Comparison of ENCODE assay signal across 8 cellular contexts in genomic region chr20:63567382-63568169, GRCh38. TPM values are rescaled to one million over a fixed set of nuclear protein-coding genes. Genes with fewer than 3 reads are reported as not detected.
A peak's percentile ranks its signal among the peaks of the same experiment; 100 is the strongest.
DNase-seq lines count a peak whose midpoint lies in the region; ATAC-seq, FAIRE-seq and TF ChIP-seq lines count a peak whose summit lies in the region.

No MANE protein-coding gene starts in this region.

- H3K9ac ChIP-seq in mesendoderm (ENCODE audit: low read length) = no peak overlapping the region

- no peaks in the 10 kb centered on the region for H3K36me3 ChIP-seq in CD8-positive, alpha-beta memory T cell (ENCODE audit: insufficient read depth, low read length)
- H3K36me3 ChIP-seq in psoas muscle (ENCODE audit: insufficient read depth in 1 of 2, low read depth in 1 of 2) = peaks cover 0 to 4% of the 10 kb centered on the region in 2 donors
- H3K36me3 ChIP-seq in mesendoderm (ENCODE audit: control insufficient read depth, insufficient read depth, low read length) = no peaks in the 10 kb centered on the region

- intact Hi-C loops in psoas muscle (cut with DNase I) = no loop called here

- no peak overlapping the region for H2BK120ac ChIP-seq in mesendoderm (ENCODE audit: low read depth, low read length)

- no peak overlapping the region for H3K4ac ChIP-seq in mesendoderm (ENCODE audit: low read depth, low read length)

- no peaks in the 10 kb centered on the region for H3K27me3 Mint-ChIP-seq in CD8-positive, alpha-beta memory T cell

- H2AK5ac ChIP-seq in mesendoderm (ENCODE audit: low read length) = no peak overlapping the region

- peak; percentile 55 for ATAC-seq in GM21619 (IDR thresholded peaks at IDR 0.05; ENCODE audit: unreplicated experiment)
- ATAC-seq in psoas muscle = peak in 1 of 4 donors; percentile 52

- H3K4me3 ChIP-seq in CD8-positive, alpha-beta memory T cell (ENCODE audit: low read length) = peak overlapping the region; percentile 59
- no peak overlapping the region for H3K4me3 ChIP-seq in psoas muscle
- no peak overlapping the region for H3K4me3 ChIP-seq in mesendoderm (ENCODE audit: low read length)

- POLR2A ChIA-PET in CD8-positive, alpha-beta memory T cell (lab: Charles Lee) = interaction anchor here (0.8 to 2.1 kb wide), 4 partner anchors 30 to 85 kb away, joined by 3 to 9 read pairs (median 4); partner anchors contain the start of genes PPDPF, PTK6 and STMN3

- H3K27ac Mint-ChIP-seq in CD8-positive, alpha-beta memory T cell = peak overlapping the region in 7 of 8 donors; percentile 29 to 89 (median 80)

- H3K79me1 ChIP-seq in mesendoderm (ENCODE audit: low read length) = no peaks in the 10 kb centered on the region

- H2BK15ac ChIP-seq in mesendoderm (replicated peaks; ENCODE audit: low read depth) = no peak overlapping the region

- H3K4me1 ChIP-seq in CD8-positive, alpha-beta memory T cell (ENCODE audit: insufficient read depth, low read length) = peaks cover 28% of the 10 kb centered on the region
- H3K4me1 ChIP-seq in psoas muscle (no peaks in the 10 kb centered on the region), mesendoderm (ENCODE audit: control insufficient read depth, low read depth, low read length) (no peaks in the 10 kb centered on the region)

- no peak overlapping the region for H3K18ac ChIP-seq in mesendoderm (ENCODE audit: low read length)

- H3K23ac ChIP-seq in mesendoderm (ENCODE audit: low read length) = no peak overlapping the region

- H2BK5ac ChIP-seq in mesendoderm (ENCODE audit: low read length) = no peak overlapping the region

- peak overlapping the region; percentile 51 to 93 (median 77) for H3K4me3 Mint-ChIP-seq in CD8-positive, alpha-beta memory T cell

- no peak for FAIRE-seq in D721Med (lab: Jason Lieb, UNC)

- TF ChIP-seq CTCF in psoas muscle (IDR thresholded peaks at IDR 0.05) (no peak), D721Med (IDR thresholded peaks at IDR 0.05; ENCODE audit: insufficient read depth, missing control alignments) (no peak)

- peak; percentile 43 to 73 (median 46) for DNase-seq in CD8-positive, alpha-beta memory T cell
- peak; percentile 63 to 85 for DNase-seq in NOMO-1 (lab: John Stamatoyannopoulos, UW; ENCODE audit: unreplicated experiment in 2 of 2)
- DNase-seq in activated naive CD4-positive, alpha-beta T cell treated with Interleukin-2 at 50 U/mL for 16 hours = peak; percentile 61
- peak; percentile 51 to 76 for DNase-seq in psoas muscle
- no peak for DNase-seq in D721Med (ENCODE audit: insufficient read length, low spot score)
- no peak for DNase-seq in mesendoderm
- no peak for DNase-seq in cerebellar cortex (ENCODE audit: low spot score)

- H4K5ac ChIP-seq in mesendoderm (ENCODE audit: low read length) = no peak overlapping the region

- H3K27me3 ChIP-seq in CD8-positive, alpha-beta memory T cell (ENCODE audit: insufficient read depth, low read length, poor library complexity, severe bottlenecking) = no peaks in the 10 kb centered on the region
- H3K27me3 ChIP-seq in psoas muscle (ENCODE audit: insufficient read depth in 3 of 3, low read length in 2 of 3) (peaks cover 0 to 24% (median 3%) of the 10 kb centered on the region in 3 donors), mesendoderm (ENCODE audit: insufficient read depth, low read length, poor library complexity) (no peaks in the 10 kb centered on the region)

- WGBS in psoas muscle, 3 donors = 84 to 91% (median 88%) methylated on average over 37 to 38 of the region's 38 CpGs
- no CpG with 5 or more reads among the region's 38 CpGs for WGBS in mesendoderm (ENCODE audit: extremely low coverage, insufficient coverage, low lambda C conversion rate)

- no peaks in the 10 kb centered on the region for H3K9me3 Mint-ChIP-seq in CD8-positive, alpha-beta memory T cell

- H3K79me2 ChIP-seq in mesendoderm (ENCODE audit: control insufficient read depth, insufficient read depth, low read length) = no peaks in the 10 kb centered on the region

- H3K9me3 ChIP-seq in CD8-positive, alpha-beta memory T cell (ENCODE audit: low read length) = no peaks in the 10 kb centered on the region
- no peaks in the 10 kb centered on the region for H3K9me3 ChIP-seq in psoas muscle

- no peak overlapping the region for H4K8ac ChIP-seq in mesendoderm (ENCODE audit: low read depth, low read length)

- CTCF ChIA-PET in CD8-positive, alpha-beta memory T cell (lab: Charles Lee) = interaction anchor here (1.0 to 5.4 kb wide), 3 partner anchors 13 to 167 kb away, joined by 3 to 27 read pairs (median 7); partner anchors contain the start of gene PTK6

- no peak overlapping the region for H3K4me2 ChIP-seq in mesendoderm (ENCODE audit: low read length)

- peaks cover 14 to 32% (median 17%) of the 10 kb centered on the region in 3 donors for H3K4me1 Mint-ChIP-seq in CD8-positive, alpha-beta memory T cell

- H3K27ac ChIP-seq in CD8-positive, alpha-beta memory T cell (ENCODE audit: low read depth, low read length) = no peak overlapping the region
- H3K27ac ChIP-seq in psoas muscle (no peak overlapping the region), mesendoderm (ENCODE audit: low read depth, low read length) (no peak overlapping the region)

- no peak overlapping the region for H3K56ac ChIP-seq in mesendoderm (ENCODE audit: low read length)

- peaks cover 0 to 9% (median 0%) of the 10 kb centered on the region in 3 donors for H3K36me3 Mint-ChIP-seq in CD8-positive, alpha-beta memory T cell

RNA-seq across cellular contexts. Expression of gene HELZ2, which starts 6.5 kb away (rescaled TPM):
- 1 to 10 TPM; 7.4 to 8.7 TPM for total RNA-seq in CD8-positive, alpha-beta memory T cell
- polyA plus RNA-seq in CD8-positive, alpha-beta memory T cell = 9.8 TPM
- total RNA-seq in psoas muscle = 1 to 10 TPM; 3.5 to 8.0 (median 5.4) TPM
- polyA plus RNA-seq in psoas muscle = 1 to 10 TPM in 2 of 3 donors, under 1 TPM in 1; 0.82 to 3.1 (median 1.5) TPM
- polyA plus RNA-seq in mesendoderm (2013, experiment 1 of 2) = 2.6 TPM
- polyA plus RNA-seq in mesendoderm (2013, experiment 2 of 2) = 2.2 TPM

RNA-seq across cellular contexts. Expression of gene FNDC11, which starts 13.6 kb away (rescaled TPM):
- total RNA-seq in CD8-positive, alpha-beta memory T cell = under 1 TPM; 0.13 to 0.26 TPM
- polyA plus RNA-seq in CD8-positive, alpha-beta memory T cell = not detected
- under 1 TPM in 1 of 4 donors, not detected in 3; 0.14 TPM for total RNA-seq in psoas muscle
- under 1 TPM in 2 of 3 donors, not detected in 1; 0.07 to 0.08 TPM for polyA plus RNA-seq in psoas muscle
- polyA plus RNA-seq in mesendoderm (2013, experiment 1 of 2) = 1.3 TPM
- 1.5 TPM for polyA plus RNA-seq in mesendoderm (2013, experiment 2 of 2)

RNA-seq across cellular contexts. Expression of gene SRMS, which starts 20.0 kb away (rescaled TPM):
- total RNA-seq in CD8-positive, alpha-beta memory T cell = not detected
- polyA plus RNA-seq in CD8-positive, alpha-beta memory T cell = not detected
- total RNA-seq in psoas muscle = not detected
- polyA plus RNA-seq in psoas muscle = not detected
- polyA plus RNA-seq in mesendoderm (2013, experiment 1 of 2) = 0.11 TPM
- polyA plus RNA-seq in mesendoderm (2013, experiment 2 of 2) = 0.10 TPM

RNA-seq across cellular contexts. Expression of gene PTK6, which starts 30.4 kb away (rescaled TPM):
- under 1 TPM; 0.18 to 0.31 TPM for total RNA-seq in CD8-positive, alpha-beta memory T cell
- polyA plus RNA-seq in CD8-positive, alpha-beta memory T cell = 0.16 TPM
- total RNA-seq in psoas muscle = under 1 TPM in 1 of 4 donors, not detected in 3; 0.06 TPM
- polyA plus RNA-seq in psoas muscle = under 1 TPM in 2 of 3 donors, not detected in 1; 0.04 TPM
- 0.08 TPM for polyA plus RNA-seq in mesendoderm (2013, experiment 1 of 2)
- polyA plus RNA-seq in mesendoderm (2013, experiment 2 of 2) = 0.07 TPM

RNA-seq across cellular contexts. Expression of gene PPDPF, which starts 47.0 kb away (rescaled TPM):
- total RNA-seq in CD8-positive, alpha-beta memory T cell = 100 to 1,000 TPM; 207 to 218 TPM
- polyA plus RNA-seq in CD8-positive, alpha-beta memory T cell = 137 TPM
- 100 to 1,000 TPM; 130 to 198 (median 155) TPM for total RNA-seq in psoas muscle
- polyA plus RNA-seq in psoas muscle = 100 to 1,000 TPM; 134 to 158 (median 142) TPM
- polyA plus RNA-seq in mesendoderm (2013, experiment 1 of 2) = 145 TPM
- 147 TPM for polyA plus RNA-seq in mesendoderm (2013, experiment 2 of 2)

Comparison
In these comparisons a context has a peak if more than half of its experiments do, and no peak if none do; other contexts are left out.
1. DNase-seq: peak in CD8-positive, alpha-beta memory T cell (5 of 5), NOMO-1 (2 of 2), activated naive CD4-positive, alpha-beta T cell treated with Interleukin-2 at 50 U/mL for 16 hours (single experiment) and psoas muscle (2 of 2); none in D721Med (single experiment), mesendoderm (single experiment) and cerebellar cortex (single experiment).